ENCODE assay signal across 1 cellular context in the genomic region with DNA sequence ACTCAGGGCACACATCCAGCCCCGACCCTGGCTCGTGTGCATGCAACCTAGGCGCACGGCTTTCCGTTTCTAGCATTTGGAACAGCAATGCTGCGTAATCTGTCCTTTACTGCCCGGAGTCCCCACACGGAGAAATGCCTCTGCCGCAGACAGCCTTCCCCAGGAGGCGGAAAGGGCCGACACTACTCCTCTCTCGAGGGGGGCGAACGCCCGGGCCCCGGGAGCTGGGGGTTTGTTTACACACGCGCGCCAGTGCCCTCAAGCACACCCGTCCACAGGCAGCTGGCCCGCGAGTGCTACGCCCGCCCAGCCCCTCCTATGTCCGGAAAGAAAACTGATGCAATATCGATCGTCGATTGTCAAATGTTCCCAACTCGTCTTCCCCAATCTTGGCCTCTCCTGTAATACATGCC.
TF ChIP-seq lines count a peak whose summit lies in the region.

No MANE protein-coding gene starts in this region.

TF ChIP-seq in GM12878, 131 proteins besides CTCF, POLR2A, EP300 and RAD21 (continued from another document):
- TF ChIP-seq, protein P1, sequence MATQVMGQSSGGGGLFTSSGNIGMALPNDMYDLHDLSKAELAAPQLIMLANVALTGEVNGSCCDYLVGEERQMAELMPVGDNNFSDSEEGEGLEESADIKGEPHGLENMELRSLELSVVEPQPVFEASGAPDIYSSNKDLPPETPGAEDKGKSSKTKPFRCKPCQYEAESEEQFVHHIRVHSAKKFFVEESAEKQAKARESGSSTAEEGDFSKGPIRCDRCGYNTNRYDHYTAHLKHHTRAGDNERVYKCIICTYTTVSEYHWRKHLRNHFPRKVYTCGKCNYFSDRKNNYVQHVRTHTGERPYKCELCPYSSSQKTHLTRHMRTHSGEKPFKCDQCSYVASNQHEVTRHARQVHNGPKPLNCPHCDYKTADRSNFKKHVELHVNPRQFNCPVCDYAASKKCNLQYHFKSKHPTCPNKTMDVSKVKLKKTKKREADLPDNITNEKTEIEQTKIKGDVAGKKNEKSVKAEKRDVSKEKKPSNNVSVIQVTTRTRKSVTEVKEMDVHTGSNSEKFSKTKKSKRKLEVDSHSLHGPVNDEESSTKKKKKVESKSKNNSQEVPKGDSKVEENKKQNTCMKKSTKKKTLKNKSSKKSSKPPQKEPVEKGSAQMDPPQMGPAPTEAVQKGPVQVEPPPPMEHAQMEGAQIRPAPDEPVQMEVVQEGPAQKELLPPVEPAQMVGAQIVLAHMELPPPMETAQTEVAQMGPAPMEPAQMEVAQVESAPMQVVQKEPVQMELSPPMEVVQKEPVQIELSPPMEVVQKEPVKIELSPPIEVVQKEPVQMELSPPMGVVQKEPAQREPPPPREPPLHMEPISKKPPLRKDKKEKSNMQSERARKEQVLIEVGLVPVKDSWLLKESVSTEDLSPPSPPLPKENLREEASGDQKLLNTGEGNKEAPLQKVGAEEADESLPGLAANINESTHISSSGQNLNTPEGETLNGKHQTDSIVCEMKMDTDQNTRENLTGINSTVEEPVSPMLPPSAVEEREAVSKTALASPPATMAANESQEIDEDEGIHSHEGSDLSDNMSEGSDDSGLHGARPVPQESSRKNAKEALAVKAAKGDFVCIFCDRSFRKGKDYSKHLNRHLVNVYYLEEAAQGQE (IDR thresholded peaks at IDR 0.05; ENCODE audit: low read depth, low read length) = no peak
- TF ChIP-seq FOXM1 (IDR thresholded peaks at IDR 0.05; ENCODE audit: low read depth, low read length) = 0 out of 2 replicates have a peak, but pooled peaks have one; percentile 12
- TF ChIP-seq, protein P2, sequence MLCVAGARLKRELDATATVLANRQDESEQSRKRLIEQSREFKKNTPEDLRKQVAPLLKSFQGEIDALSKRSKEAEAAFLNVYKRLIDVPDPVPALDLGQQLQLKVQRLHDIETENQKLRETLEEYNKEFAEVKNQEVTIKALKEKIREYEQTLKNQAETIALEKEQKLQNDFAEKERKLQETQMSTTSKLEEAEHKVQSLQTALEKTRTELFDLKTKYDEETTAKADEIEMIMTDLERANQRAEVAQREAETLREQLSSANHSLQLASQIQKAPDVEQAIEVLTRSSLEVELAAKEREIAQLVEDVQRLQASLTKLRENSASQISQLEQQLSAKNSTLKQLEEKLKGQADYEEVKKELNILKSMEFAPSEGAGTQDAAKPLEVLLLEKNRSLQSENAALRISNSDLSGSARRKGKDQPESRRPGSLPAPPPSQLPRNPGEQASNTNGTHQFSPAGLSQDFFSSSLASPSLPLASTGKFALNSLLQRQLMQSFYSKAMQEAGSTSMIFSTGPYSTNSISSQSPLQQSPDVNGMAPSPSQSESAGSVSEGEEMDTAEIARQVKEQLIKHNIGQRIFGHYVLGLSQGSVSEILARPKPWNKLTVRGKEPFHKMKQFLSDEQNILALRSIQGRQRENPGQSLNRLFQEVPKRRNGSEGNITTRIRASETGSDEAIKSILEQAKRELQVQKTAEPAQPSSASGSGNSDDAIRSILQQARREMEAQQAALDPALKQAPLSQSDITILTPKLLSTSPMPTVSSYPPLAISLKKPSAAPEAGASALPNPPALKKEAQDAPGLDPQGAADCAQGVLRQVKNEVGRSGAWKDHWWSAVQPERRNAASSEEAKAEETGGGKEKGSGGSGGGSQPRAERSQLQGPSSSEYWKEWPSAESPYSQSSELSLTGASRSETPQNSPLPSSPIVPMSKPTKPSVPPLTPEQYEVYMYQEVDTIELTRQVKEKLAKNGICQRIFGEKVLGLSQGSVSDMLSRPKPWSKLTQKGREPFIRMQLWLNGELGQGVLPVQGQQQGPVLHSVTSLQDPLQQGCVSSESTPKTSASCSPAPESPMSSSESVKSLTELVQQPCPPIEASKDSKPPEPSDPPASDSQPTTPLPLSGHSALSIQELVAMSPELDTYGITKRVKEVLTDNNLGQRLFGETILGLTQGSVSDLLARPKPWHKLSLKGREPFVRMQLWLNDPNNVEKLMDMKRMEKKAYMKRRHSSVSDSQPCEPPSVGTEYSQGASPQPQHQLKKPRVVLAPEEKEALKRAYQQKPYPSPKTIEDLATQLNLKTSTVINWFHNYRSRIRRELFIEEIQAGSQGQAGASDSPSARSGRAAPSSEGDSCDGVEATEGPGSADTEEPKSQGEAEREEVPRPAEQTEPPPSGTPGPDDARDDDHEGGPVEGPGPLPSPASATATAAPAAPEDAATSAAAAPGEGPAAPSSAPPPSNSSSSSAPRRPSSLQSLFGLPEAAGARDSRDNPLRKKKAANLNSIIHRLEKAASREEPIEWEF (IDR thresholded peaks at IDR 0.05; ENCODE audit: insufficient replicate concordance, low read depth, low read length) = no peak
- no peak for TF ChIP-seq CREM (IDR thresholded peaks at IDR 0.05; ENCODE audit: low read depth)
- TF ChIP-seq CEBPB (IDR thresholded peaks at IDR 0.05; ENCODE audit: borderline replicate concordance in 1 of 2, low read depth in 2 of 2, low read length in 2 of 2) = peak in 1 of 2 experiments; percentile 26; a peak in 1 of 4 replicates
- 0 out of 2 replicates have a peak, but pooled peaks have one; percentile 11 for TF ChIP-seq TCF12 (IDR thresholded peaks at IDR 0.05; ENCODE audit: low read depth, low read length)
- TF ChIP-seq CBFB (IDR thresholded peaks at IDR 0.05; ENCODE audit: low read depth) = no peak
- no peak for TF ChIP-seq FOXK2 (IDR thresholded peaks at IDR 0.05)
- TF ChIP-seq, protein P3, sequence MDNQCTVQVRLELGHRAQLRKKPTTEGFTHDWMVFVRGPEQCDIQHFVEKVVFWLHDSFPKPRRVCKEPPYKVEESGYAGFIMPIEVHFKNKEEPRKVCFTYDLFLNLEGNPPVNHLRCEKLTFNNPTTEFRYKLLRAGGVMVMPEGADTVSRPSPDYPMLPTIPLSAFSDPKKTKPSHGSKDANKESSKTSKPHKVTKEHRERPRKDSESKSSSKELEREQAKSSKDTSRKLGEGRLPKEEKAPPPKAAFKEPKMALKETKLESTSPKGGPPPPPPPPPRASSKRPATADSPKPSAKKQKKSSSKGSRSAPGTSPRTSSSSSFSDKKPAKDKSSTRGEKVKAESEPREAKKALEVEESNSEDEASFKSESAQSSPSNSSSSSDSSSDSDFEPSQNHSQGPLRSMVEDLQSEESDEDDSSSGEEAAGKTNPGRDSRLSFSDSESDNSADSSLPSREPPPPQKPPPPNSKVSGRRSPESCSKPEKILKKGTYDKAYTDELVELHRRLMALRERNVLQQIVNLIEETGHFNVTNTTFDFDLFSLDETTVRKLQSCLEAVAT (IDR thresholded peaks at IDR 0.05) = no peak; the same call in 1 of the 2 replicates
- TF ChIP-seq ASH2L (IDR thresholded peaks at IDR 0.05; ENCODE audit: borderline replicate concordance, low read depth) = 0 out of 2 replicates have a peak, but pooled peaks have one; percentile 2
- TF ChIP-seq NBN (IDR thresholded peaks at IDR 0.05) = no peak
- TF ChIP-seq, protein P4, sequence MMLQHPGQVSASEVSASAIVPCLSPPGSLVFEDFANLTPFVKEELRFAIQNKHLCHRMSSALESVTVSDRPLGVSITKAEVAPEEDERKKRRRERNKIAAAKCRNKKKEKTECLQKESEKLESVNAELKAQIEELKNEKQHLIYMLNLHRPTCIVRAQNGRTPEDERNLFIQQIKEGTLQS (IDR thresholded peaks at IDR 0.05; ENCODE audit: borderline replicate concordance, extremely low read depth, low read depth, low read length) = no peak
- TF ChIP-seq EGR1 (IDR thresholded peaks at IDR 0.05; ENCODE audit: borderline replicate concordance in 1 of 2, low read depth in 2 of 2, low read length in 2 of 2) = no peak
- no peak for TF ChIP-seq MTA3 (IDR thresholded peaks at IDR 0.05; ENCODE audit: borderline replicate concordance, low read length)
- TF ChIP-seq MXI1 (IDR thresholded peaks at IDR 0.05; ENCODE audit: low read depth, low read length) = no peak
- TF ChIP-seq, protein P5, sequence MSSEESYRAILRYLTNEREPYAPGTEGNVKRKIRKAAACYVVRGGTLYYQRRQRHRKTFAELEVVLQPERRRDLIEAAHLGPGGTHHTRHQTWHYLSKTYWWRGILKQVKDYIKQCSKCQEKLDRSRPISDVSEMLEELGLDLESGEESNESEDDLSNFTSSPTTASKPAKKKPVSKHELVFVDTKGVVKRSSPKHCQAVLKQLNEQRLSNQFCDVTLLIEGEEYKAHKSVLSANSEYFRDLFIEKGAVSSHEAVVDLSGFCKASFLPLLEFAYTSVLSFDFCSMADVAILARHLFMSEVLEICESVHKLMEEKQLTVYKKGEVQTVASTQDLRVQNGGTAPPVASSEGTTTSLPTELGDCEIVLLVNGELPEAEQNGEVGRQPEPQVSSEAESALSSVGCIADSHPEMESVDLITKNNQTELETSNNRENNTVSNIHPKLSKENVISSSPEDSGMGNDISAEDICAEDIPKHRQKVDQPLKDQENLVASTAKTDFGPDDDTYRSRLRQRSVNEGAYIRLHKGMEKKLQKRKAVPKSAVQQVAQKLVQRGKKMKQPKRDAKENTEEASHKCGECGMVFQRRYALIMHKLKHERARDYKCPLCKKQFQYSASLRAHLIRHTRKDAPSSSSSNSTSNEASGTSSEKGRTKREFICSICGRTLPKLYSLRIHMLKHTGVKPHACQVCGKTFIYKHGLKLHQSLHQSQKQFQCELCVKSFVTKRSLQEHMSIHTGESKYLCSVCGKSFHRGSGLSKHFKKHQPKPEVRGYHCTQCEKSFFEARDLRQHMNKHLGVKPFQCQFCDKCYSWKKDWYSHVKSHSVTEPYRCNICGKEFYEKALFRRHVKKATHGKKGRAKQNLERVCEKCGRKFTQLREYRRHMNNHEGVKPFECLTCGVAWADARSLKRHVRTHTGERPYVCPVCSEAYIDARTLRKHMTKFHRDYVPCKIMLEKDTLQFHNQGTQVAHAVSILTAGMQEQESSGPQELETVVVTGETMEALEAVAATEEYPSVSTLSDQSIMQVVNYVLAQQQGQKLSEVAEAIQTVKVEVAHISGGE (CRISPR knock-in tag; IDR thresholded peaks at IDR 0.05) = no peak
- TF ChIP-seq POU2F2 (IDR thresholded peaks at IDR 0.05; ENCODE audit: borderline replicate concordance, low read depth, low read length) = no peak
- TF ChIP-seq, protein P6, sequence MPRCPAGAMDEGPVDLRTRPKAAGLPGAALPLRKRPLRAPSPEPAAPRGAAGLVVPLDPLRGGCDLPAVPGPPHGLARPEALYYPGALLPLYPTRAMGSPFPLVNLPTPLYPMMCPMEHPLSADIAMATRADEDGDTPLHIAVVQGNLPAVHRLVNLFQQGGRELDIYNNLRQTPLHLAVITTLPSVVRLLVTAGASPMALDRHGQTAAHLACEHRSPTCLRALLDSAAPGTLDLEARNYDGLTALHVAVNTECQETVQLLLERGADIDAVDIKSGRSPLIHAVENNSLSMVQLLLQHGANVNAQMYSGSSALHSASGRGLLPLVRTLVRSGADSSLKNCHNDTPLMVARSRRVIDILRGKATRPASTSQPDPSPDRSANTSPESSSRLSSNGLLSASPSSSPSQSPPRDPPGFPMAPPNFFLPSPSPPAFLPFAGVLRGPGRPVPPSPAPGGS (IDR thresholded peaks at IDR 0.05; ENCODE audit: borderline replicate concordance, insufficient read depth, low read depth, low read length, poor library complexity, severe bottlenecking) = no peak
- TF ChIP-seq RFX5 (IDR thresholded peaks at IDR 0.05; ENCODE audit: low read depth, low read length) = no peak
- no peak for TF ChIP-seq BCL11A (IDR thresholded peaks at IDR 0.05; ENCODE audit: low read depth, low read length)
- TF ChIP-seq, protein P7, sequence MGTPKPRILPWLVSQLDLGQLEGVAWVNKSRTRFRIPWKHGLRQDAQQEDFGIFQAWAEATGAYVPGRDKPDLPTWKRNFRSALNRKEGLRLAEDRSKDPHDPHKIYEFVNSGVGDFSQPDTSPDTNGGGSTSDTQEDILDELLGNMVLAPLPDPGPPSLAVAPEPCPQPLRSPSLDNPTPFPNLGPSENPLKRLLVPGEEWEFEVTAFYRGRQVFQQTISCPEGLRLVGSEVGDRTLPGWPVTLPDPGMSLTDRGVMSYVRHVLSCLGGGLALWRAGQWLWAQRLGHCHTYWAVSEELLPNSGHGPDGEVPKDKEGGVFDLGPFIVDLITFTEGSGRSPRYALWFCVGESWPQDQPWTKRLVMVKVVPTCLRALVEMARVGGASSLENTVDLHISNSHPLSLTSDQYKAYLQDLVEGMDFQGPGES (IDR thresholded peaks at IDR 0.05) = no peak
- no peak for TF ChIP-seq CBX5 (IDR thresholded peaks at IDR 0.05; ENCODE audit: low read depth)
- no peak for TF ChIP-seq NFYA (IDR thresholded peaks at IDR 0.05; ENCODE audit: borderline replicate concordance, low read depth, low read length)
- TF ChIP-seq KDM1A (IDR thresholded peaks at IDR 0.05; ENCODE audit: borderline replicate concordance) = no peak
- no peak for TF ChIP-seq IRF4 (IDR thresholded peaks at IDR 0.05; ENCODE audit: low read depth, low read length)
- TF ChIP-seq, protein P8, sequence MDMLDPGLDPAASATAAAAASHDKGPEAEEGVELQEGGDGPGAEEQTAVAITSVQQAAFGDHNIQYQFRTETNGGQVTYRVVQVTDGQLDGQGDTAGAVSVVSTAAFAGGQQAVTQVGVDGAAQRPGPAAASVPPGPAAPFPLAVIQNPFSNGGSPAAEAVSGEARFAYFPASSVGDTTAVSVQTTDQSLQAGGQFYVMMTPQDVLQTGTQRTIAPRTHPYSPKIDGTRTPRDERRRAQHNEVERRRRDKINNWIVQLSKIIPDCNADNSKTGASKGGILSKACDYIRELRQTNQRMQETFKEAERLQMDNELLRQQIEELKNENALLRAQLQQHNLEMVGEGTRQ (IDR thresholded peaks at IDR 0.05; ENCODE audit: borderline replicate concordance, low read depth, low read length) = no peak
- peak; percentile 35; the same call in 1 of the 2 replicates for TF ChIP-seq POLR2AphosphoS5 (IDR thresholded peaks at IDR 0.05; ENCODE audit: low read length)
- TF ChIP-seq ZSCAN29 (IDR thresholded peaks at IDR 0.05) = no peak
